ENCODE assay signal across 9 cellular contexts in genomic region chr13:99686157-99686572, GRCh38.
A peak's percentile ranks its signal among the peaks of the same experiment; 100 is the strongest.
DNase-seq lines count a peak whose midpoint lies in the region; ATAC-seq and TF ChIP-seq lines count a peak whose summit lies in the region.
"Had no signal": no experiment of that assay in that cellular context is flagged by ENCODE, and none has a peak within 500 bp of the region (broad histone marks: within the 10 kb centered on the region; RNA-seq: fewer than 3 reads in every experiment).

No MANE protein-coding gene starts in this region.

- ATAC-seq in IMR-90 (ENCODE audit: low read depth): peak; percentile 44; the same call in 1 of the 2 replicates
- no peak for ATAC-seq in GM21390 (IDR thresholded peaks at IDR 0.05; ENCODE audit: unreplicated experiment)
- no peak for ATAC-seq in T-helper 17 cell

- H3K56ac ChIP-seq in IMR-90 (ENCODE audit: extremely low read depth, insufficient read depth, low read length): no peak overlapping the region

- peak overlapping the region in 3 of 5 experiments; percentile 31 to 73 (median 36) for H3K4me3 Mint-ChIP-seq in brain
- no peak overlapping the region for H3K4me3 Mint-ChIP-seq in type B pancreatic cell
- no peak overlapping the region for H3K4me3 Mint-ChIP-seq in T-helper 17 cell

- CTCF ChIA-PET in IMR-90 (lab: Yijun Ruan, JAX): no interaction called here

- H2BK120ac ChIP-seq in IMR-90 (ENCODE audit: low read depth, low read length): no peak overlapping the region

- H3K27ac Mint-ChIP-seq in brain (peak overlapping the region; percentile 49 to 89 (median 71)), type B pancreatic cell (no peak overlapping the region), T-helper 17 cell (no peak overlapping the region)

- dilution Hi-C loops in IMR-90 (cut with HindIII; ENCODE audit: low sequenced_read_pairs, unreplicated experiment): no loop called here

- no peaks in the 10 kb centered on the region for H4K20me1 ChIP-seq in IMR-90 (ENCODE audit: insufficient read depth, low read length)

- intact Hi-C loops in IMR-90 (cut with micrococcal nuclease) (loop anchor here (10.0 kb wide), 1 partner anchor 189 kb away; no protein-coding TSS in a partner anchor), thyroid gland (cut with DNase I) (no loop called here)

- no peak overlapping the region for H3K4ac ChIP-seq in IMR-90 (ENCODE audit: low read depth, low read length)

- H4K5ac ChIP-seq in IMR-90 (ENCODE audit: low read depth, low read length): no peak overlapping the region

- in situ Hi-C loops in IMR-90 (cut with MboI; ENCODE audit: low sequenced_read_pairs): no loop called here

- H3K4me1 ChIP-seq in IMR-90 (ENCODE audit: control insufficient read depth, insufficient read depth, low read length) (no peaks in the 10 kb centered on the region), iPS-18a (ENCODE audit: control insufficient read depth, low read depth, low read length) (peaks cover 53% of the 10 kb centered on the region), thyroid gland (peaks cover 8 to 13% of the 10 kb centered on the region in 2 donors)

- WGBS in IMR-90 (ENCODE audit: extremely low coverage in 2 of 2, insufficient read length in 1 of 2), 2 experiments: 0% methylated on average over 2 of the region's 5 CpGs; no CpG with 5 or more reads in 1 of the 2 experiments
- 21 to 27% methylated on average over 5 of the region's 5 CpGs for WGBS in thyroid gland, 2 donors

- H3K36me3 ChIP-seq in IMR-90 (ENCODE audit: control insufficient read depth, insufficient read depth, low read length) (no peaks in the 10 kb centered on the region), iPS-18a (ENCODE audit: control insufficient read depth, low read depth, low read length) (no peaks in the 10 kb centered on the region), thyroid gland (no peaks in the 10 kb centered on the region)

- H3K9ac ChIP-seq in IMR-90 (ENCODE audit: low read depth, low read length): no peak overlapping the region
- H3K9ac ChIP-seq in iPS-18a (ENCODE audit: low read length): peak overlapping the region; percentile 30

- H3K4me3 ChIP-seq in IMR-90 (ENCODE audit: insufficient read depth, low read depth, low read length) (no peak overlapping the region), iPS-18a (ENCODE audit: low read length) (peak overlapping the region; percentile 64), thyroid gland (replicated peaks in 1 of 3) (no peak overlapping the region)

- no peak overlapping the region for H3K18ac ChIP-seq in IMR-90 (ENCODE audit: low read depth, low read length)

- H2AK9ac ChIP-seq in IMR-90 (replicated peaks; ENCODE audit: low read depth, low read length, poor library complexity): no peak overlapping the region

- peak; percentile 4 for DNase-seq in IMR-90
- peak; percentile 39 to 56 for DNase-seq in thyroid gland
- DNase-seq in type B pancreatic cell (ENCODE audit: extremely low spot score, unreplicated experiment): no peak
- DNase-seq in T-helper 17 cell: no peak
- DNase-seq: GF-D8; stimulated activated CD4-positive, alpha-beta T cell treated with anti-CD3 and anti-CD28 coated beads, Interleukin-4, amount 100 ng/mL, for 24 hours had no signal

- H2AK5ac ChIP-seq in IMR-90 (ENCODE audit: low read depth, low read length): no peak overlapping the region

- H3K23ac ChIP-seq in IMR-90 (ENCODE audit: low read depth, low read length): no peak overlapping the region

- no peaks in the 10 kb centered on the region for H3K9me1 ChIP-seq in IMR-90 (ENCODE audit: insufficient read depth, low read length)

- H2AFZ ChIP-seq in IMR-90 (replicated peaks; ENCODE audit: low read length, poor library complexity): no peak overlapping the region

- H2BK20ac ChIP-seq in IMR-90 (ENCODE audit: low read depth, low read length): no peak overlapping the region

- TF ChIP-seq POLR2A in IMR-90 (IDR thresholded peaks at IDR 0.05; ENCODE audit: low read depth, low read length): no peak
- no peak for TF ChIP-seq POLR2A in thyroid gland (IDR thresholded peaks at IDR 0.05)

- peaks cover 24% of the 10 kb centered on the region for H3K27me3 ChIP-seq in IMR-90 (ENCODE audit: control insufficient read depth, insufficient read depth, low read length)
- H3K27me3 ChIP-seq in iPS-18a (ENCODE audit: control insufficient read depth, insufficient read depth, low read length): no peaks in the 10 kb centered on the region
- no peaks in the 10 kb centered on the region for H3K27me3 ChIP-seq in thyroid gland

- H3K14ac ChIP-seq in IMR-90 (replicated peaks; ENCODE audit: low read depth, low read length): no peak overlapping the region

- H2BK15ac ChIP-seq in IMR-90 (ENCODE audit: low read depth, low read length): no peak overlapping the region

- TF ChIP-seq CTCF in IMR-90 (conservative IDR thresholded peaks at IDR 0.05; ENCODE audit: low read depth, low read length) (no peak), brain (conservative IDR thresholded peaks at IDR 0.05) (no peak), thyroid gland (IDR thresholded peaks at IDR 0.05) (peak in 1 of 6 experiments; percentile 16), type B pancreatic cell (conservative IDR thresholded peaks at IDR 0.05) (no peak)

- H3K79me1 ChIP-seq in IMR-90 (ENCODE audit: low read depth in 1 of 2, low read length in 2 of 2): no peaks in the 10 kb centered on the region

- H3K9me3 Mint-ChIP-seq in brain: no peaks in the 10 kb centered on the region
- no peaks in the 10 kb centered on the region for H3K9me3 Mint-ChIP-seq in type B pancreatic cell

- H4K91ac ChIP-seq in IMR-90 (ENCODE audit: insufficient read depth, low read depth, low read length): no peak overlapping the region

- H4K8ac ChIP-seq in IMR-90 (ENCODE audit: low read depth in 2 of 2, low read length in 2 of 2): no peak overlapping the region

- no peak for TF ChIP-seq RAD21 in IMR-90 (IDR thresholded peaks at IDR 0.05; ENCODE audit: low read length)

- H3K4me1 Mint-ChIP-seq in brain: peaks cover 54% of the 10 kb centered on the region
- peaks cover 11% of the 10 kb centered on the region for H3K4me1 Mint-ChIP-seq in type B pancreatic cell (ENCODE audit: unreplicated experiment)
- peaks cover 3% of the 10 kb centered on the region for H3K4me1 Mint-ChIP-seq in T-helper 17 cell

- H3K27ac ChIP-seq in IMR-90 (ENCODE audit: insufficient read depth, low read length) (no peak overlapping the region), iPS-18a (ENCODE audit: low read length) (peak overlapping the region; percentile 84), thyroid gland (peak overlapping the region; percentile 25 to 59 (median 38))

- no peaks in the 10 kb centered on the region for H3K9me3 ChIP-seq in IMR-90 (ENCODE audit: control insufficient read depth, insufficient read depth, low read length)
- no peaks in the 10 kb centered on the region for H3K9me3 ChIP-seq in iPS-18a (ENCODE audit: control insufficient read depth, low read depth, low read length)
- no peaks in the 10 kb centered on the region for H3K9me3 ChIP-seq in thyroid gland
- no peaks in the 10 kb centered on the region for H3K9me3 ChIP-seq in T-helper 17 cell (ENCODE audit: control insufficient read depth, low read length, poor library complexity, severe bottlenecking)

- no peaks in the 10 kb centered on the region for H3K36me3 Mint-ChIP-seq in brain
- H3K36me3 Mint-ChIP-seq in type B pancreatic cell: no peaks in the 10 kb centered on the region
- no peaks in the 10 kb centered on the region for H3K36me3 Mint-ChIP-seq in T-helper 17 cell (ENCODE audit: low read depth)

- no TSS peak for BruUV-seq in IMR-90 (replicated peaks; lab: Mats Ljungman, UMichigan)

- POLR2A ChIA-PET in IMR-90 (lab: Charles Lee; ENCODE audit: unreplicated experiment): no interaction called here

- H3K27me3 Mint-ChIP-seq in brain (peaks cover 36% of the 10 kb centered on the region), type B pancreatic cell (peaks cover 53% of the 10 kb centered on the region), T-helper 17 cell (peaks cover 5% of the 10 kb centered on the region)

- H2BK5ac ChIP-seq in IMR-90 (ENCODE audit: low read depth, low read length, poor library complexity, severe bottlenecking): no peak overlapping the region

- H3K4me2 ChIP-seq in IMR-90 (ENCODE audit: low read depth, low read length): no peak overlapping the region

TF ChIP-seq in IMR-90, 13 proteins besides CTCF, POLR2A, EP300 and RAD21:
- TF ChIP-seq SMC3 (IDR thresholded peaks at IDR 0.05; ENCODE audit: low read depth, low read length): no peak
- TF ChIP-seq BHLHE40 (IDR thresholded peaks at IDR 0.05; ENCODE audit: low read depth, low read length): no peak
- TF ChIP-seq MXI1 (IDR thresholded peaks at IDR 0.05; ENCODE audit: borderline replicate concordance, low read depth, low read length): no peak
- TF ChIP-seq MAZ (IDR thresholded peaks at IDR 0.05; ENCODE audit: borderline replicate concordance, low read depth, low read length): no peak
- TF ChIP-seq RCOR1 (IDR thresholded peaks at IDR 0.05; ENCODE audit: insufficient replicate concordance, low read length): no peak
- no peak for TF ChIP-seq FOS (IDR thresholded peaks at IDR 0.05; ENCODE audit: low read depth, low read length)
- no peak for TF ChIP-seq CHD1 (IDR thresholded peaks at IDR 0.05; ENCODE audit: low read depth, low read length)
- TF ChIP-seq RFX5 (IDR thresholded peaks at IDR 0.05; ENCODE audit: low read depth, low read length): no peak
- TF ChIP-seq NFE2L2 (IDR thresholded peaks at IDR 0.05; ENCODE audit: low read depth, low read length): no peak
- no peak for TF ChIP-seq CEBPB (IDR thresholded peaks at IDR 0.05; ENCODE audit: low read depth, low read length)
- TF ChIP-seq MAFK (IDR thresholded peaks at IDR 0.05; ENCODE audit: low read depth, low read length): no peak
- TF ChIP-seq, protein P1, sequence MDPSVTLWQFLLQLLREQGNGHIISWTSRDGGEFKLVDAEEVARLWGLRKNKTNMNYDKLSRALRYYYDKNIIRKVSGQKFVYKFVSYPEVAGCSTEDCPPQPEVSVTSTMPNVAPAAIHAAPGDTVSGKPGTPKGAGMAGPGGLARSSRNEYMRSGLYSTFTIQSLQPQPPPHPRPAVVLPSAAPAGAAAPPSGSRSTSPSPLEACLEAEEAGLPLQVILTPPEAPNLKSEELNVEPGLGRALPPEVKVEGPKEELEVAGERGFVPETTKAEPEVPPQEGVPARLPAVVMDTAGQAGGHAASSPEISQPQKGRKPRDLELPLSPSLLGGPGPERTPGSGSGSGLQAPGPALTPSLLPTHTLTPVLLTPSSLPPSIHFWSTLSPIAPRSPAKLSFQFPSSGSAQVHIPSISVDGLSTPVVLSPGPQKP (IDR thresholded peaks at IDR 0.05; ENCODE audit: borderline replicate concordance, low read depth, low read length): no peak
- TF ChIP-seq USF2 (IDR thresholded peaks at IDR 0.05; ENCODE audit: low read depth, low read length): no peak

Comparison
In these comparisons a context has a peak if more than half of its experiments do, and no peak if none do; other contexts are left out.
1. DNase-seq: peak in IMR-90 (single experiment) and thyroid gland (2 of 2); none in type B pancreatic cell (single experiment) and T-helper 17 cell (0 of 3).
2. H3K27ac Mint-ChIP-seq: peak in brain (5 of 5); none in type B pancreatic cell (single experiment) and T-helper 17 cell (single experiment).
3. H3K4me3 Mint-ChIP-seq: peak in brain (3 of 5); none in type B pancreatic cell (single experiment) and T-helper 17 cell (single experiment).